ENCODE assay signal across 8 cellular contexts in the genomic region with DNA sequence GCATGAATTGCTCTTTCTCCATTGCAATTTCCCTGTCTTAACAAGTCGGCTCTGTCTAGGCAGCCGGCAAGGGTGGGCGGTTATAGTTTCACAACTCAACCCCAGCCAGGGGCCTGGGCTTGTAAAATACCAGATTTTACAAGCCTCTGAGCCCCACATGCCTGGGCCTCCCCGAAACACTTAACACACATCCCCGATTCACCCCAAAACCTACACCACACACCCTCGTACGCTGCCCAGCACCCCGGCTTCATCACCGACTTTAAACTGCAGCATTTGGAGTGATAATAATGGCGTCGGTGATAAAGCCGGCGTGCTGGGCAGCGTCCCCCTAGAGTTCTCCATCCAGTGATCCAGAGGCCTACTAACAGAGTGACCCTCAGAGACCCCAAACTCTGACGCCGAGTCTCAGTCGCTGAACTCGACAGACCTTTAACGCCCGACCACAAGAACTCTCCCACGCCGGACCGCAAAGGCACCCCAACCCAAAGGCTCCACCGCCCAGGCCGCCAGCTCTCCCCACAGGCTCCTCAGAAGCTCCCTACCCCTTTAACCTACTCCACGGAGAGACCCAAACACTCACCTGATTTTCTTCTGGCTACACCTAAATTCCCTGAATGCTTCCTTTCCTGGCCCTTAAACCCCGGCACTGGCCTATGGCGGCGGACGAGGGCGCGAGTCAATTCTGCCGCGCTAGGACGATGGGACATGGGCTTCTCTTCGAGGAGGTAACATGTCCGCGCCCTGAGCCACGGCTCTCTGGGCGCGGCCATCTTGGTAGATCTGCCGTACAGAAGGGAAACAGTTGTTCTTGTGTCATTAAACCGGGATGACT. TPM values are rescaled to one million over a fixed set of nuclear protein-coding genes. Genes with fewer than 3 reads are reported as not detected.
DNase-seq lines count a peak whose midpoint lies in the region; ATAC-seq lines count a peak whose summit lies in the region.

A gene (minus strand): TSS at position 687 of the 835 bp plus-strand sequence. CDS start 4,910 bp downstream, outside the sequence.

- ATAC-seq in GM18498 (IDR thresholded peaks at IDR 0.05; ENCODE audit: unreplicated experiment) (peak; percentile 96), HG03045 (IDR thresholded peaks at IDR 0.05; ENCODE audit: unreplicated experiment) (peak; percentile 70)

- DNase-seq in NCI-H524 (lab: John Stamatoyannopoulos, UW) (peak; percentile 69 to 91), dermis blood vessel endothelial cell (peak; percentile 90), left kidney (ENCODE audit: low read depth, low spot score) (peak; percentile 97), SHP77 (lab: John Stamatoyannopoulos, UW) (no peak)
- peak; percentile 73 to 76 for DNase-seq in activated CD4-positive, alpha-beta T cell treated with anti-CD3 and anti-CD28 coated beads, Interleukin-2, amount 50 U/mL, for 24 hours (ENCODE audit: low read depth in 1 of 2, low spot score in 1 of 2)
- DNase-seq in stimulated activated CD4-positive, alpha-beta T cell treated with anti-CD3 and anti-CD28 coated beads, Interleukin-1b, Interleukin-23, amount 100 ng/mL, for 24 hours (ENCODE audit: low read depth in 4 of 4, low spot score in 1 of 4), result peak; percentile 59 to 75 (median 68)

RNA-seq across cellular contexts. Expression of the gene that starts here (rescaled TPM):
- total RNA-seq in dermis blood vessel endothelial cell, result 6.5 and 9.2 TPM in 2 replicates

Comparison
In these comparisons a context has a peak if more than half of its experiments do, and no peak if none do; other contexts are left out.
1. DNase-seq: peak in NCI-H524 (2 of 2), activated CD4-positive, alpha-beta T cell treated with anti-CD3 and anti-CD28 coated beads, Interleukin-2, amount 50 U/mL, for 24 hours (2 of 2), dermis blood vessel endothelial cell (single experiment), left kidney (single experiment) and stimulated activated CD4-positive, alpha-beta T cell treated with anti-CD3 and anti-CD28 coated beads, Interleukin-1b, Interleukin-23, amount 100 ng/mL, for 24 hours (4 of 4); none in SHP77 (0 of 2).